Comparison of ENCODE assay signal across 10 cellular contexts in the genomic region with DNA sequence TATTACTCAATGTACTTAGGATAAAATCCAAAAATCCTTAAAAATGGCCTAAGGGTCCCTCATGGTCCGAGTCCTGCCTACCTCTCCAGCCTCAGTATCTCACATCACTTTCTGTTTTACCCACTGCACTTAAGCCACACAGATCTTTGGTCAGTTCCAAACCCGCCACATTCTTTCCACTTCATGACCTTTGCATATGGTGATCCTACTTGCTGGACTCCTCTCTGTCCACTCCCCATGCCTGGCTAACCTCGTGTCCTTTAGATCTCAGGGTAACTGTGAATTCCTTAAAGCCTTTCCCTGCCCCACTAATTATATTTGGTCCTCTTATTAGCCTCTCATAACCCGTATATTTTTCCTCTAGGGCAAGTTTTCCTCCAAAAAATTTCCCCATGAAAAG.
A peak's percentile ranks its signal among the peaks of the same experiment; 100 is the strongest.
DNase-seq lines count a peak whose midpoint lies in the region; ATAC-seq and TF ChIP-seq lines count a peak whose summit lies in the region.
"Had no signal": no experiment of that assay in that cellular context is flagged by ENCODE, and none has a peak within 500 bp of the region (broad histone marks: within the 10 kb centered on the region; RNA-seq: fewer than 3 reads in every experiment).

No MANE protein-coding gene starts in this region.

- peaks cover 36% of the 10 kb centered on the region for H3K36me3 ChIP-seq in muscle layer of colon (ENCODE audit: insufficient read depth, low read length)
- H3K36me3 ChIP-seq: ovary had no signal

- no peak for DNase-seq in AG04449 (ENCODE audit: low read depth, low spot score)
- no peak for DNase-seq in HFF-Myc (ENCODE audit: extremely low read depth, low read depth)
- DNase-seq in astrocyte of the cerebellum (ENCODE audit: low read depth): no peak
- no peak for DNase-seq in NOMO-1 treated with DMSO at 0.1 percent for 48 hours (lab: John Stamatoyannopoulos, UW; ENCODE audit: unreplicated experiment)
- no peak for DNase-seq in NCI-H524 treated with DMSO at 0.1 percent for 48 hours (lab: John Stamatoyannopoulos, UW)
- no peak for DNase-seq in NCI-H1105 (lab: John Stamatoyannopoulos, UW)
- DNase-seq: brain microvascular endothelial cell, ovary had no signal

- H3K4me3 ChIP-seq in AG04449 (ENCODE audit: low read depth, low read length) (peak overlapping the region; percentile 99), HFF-Myc (replicated peaks; ENCODE audit: low read depth, low read length) (peak overlapping the region; percentile 100), astrocyte of the cerebellum (ENCODE audit: low read depth, low read length) (peak overlapping the region; percentile 95), muscle layer of colon (ENCODE audit: low read depth in 1 of 2, low read length in 2 of 2) (peak overlapping the region in 1 of 2 donors; percentile 100)

- CTCF ChIA-PET in AG04449 (lab: Yijun Ruan, JAX): no interaction called here

- no peak for ATAC-seq in GM21717 (IDR thresholded peaks at IDR 0.05; ENCODE audit: unreplicated experiment)

- in situ Hi-C loops in astrocyte of the cerebellum (cut with HindIII; ENCODE audit: low sequenced_read_pairs): no loop called here

- H3K27me3 ChIP-seq in muscle layer of colon (ENCODE audit: control insufficient read depth in 1 of 2, insufficient read depth in 2 of 2, low read length in 2 of 2): no peaks in the 10 kb centered on the region
- H3K27me3 ChIP-seq: brain microvascular endothelial cell, ovary had no signal

- POLR2A ChIA-PET in AG04449 (lab: Yijun Ruan, JAX): no interaction called here

- H3K9me3 ChIP-seq in muscle layer of colon (ENCODE audit: low read length): no peaks in the 10 kb centered on the region
- H3K9me3 ChIP-seq: ovary had no signal

- H3K9ac ChIP-seq in muscle layer of colon (ENCODE audit: low read length): peak overlapping the region; percentile 82

- no peak overlapping the region for H3K27ac ChIP-seq in muscle layer of colon (ENCODE audit: low read depth, low read length)

- peaks cover 19% of the 10 kb centered on the region for H3K4me1 ChIP-seq in muscle layer of colon (ENCODE audit: insufficient read depth, low read length)

- no peak for TF ChIP-seq CTCF in AG04449 (IDR thresholded peaks at IDR 0.05; ENCODE audit: insufficient read depth, low read length, missing control alignments)
- no peak for TF ChIP-seq CTCF in HFF-Myc (IDR thresholded peaks at IDR 0.05; ENCODE audit: low read depth, low read length, missing control alignments)
- no peak for TF ChIP-seq CTCF in astrocyte of the cerebellum (IDR thresholded peaks at IDR 0.05; ENCODE audit: low read depth, low read length, missing control alignments)
